Comparison of ENCODE assay signal across 10 cellular contexts in the genomic region with DNA sequence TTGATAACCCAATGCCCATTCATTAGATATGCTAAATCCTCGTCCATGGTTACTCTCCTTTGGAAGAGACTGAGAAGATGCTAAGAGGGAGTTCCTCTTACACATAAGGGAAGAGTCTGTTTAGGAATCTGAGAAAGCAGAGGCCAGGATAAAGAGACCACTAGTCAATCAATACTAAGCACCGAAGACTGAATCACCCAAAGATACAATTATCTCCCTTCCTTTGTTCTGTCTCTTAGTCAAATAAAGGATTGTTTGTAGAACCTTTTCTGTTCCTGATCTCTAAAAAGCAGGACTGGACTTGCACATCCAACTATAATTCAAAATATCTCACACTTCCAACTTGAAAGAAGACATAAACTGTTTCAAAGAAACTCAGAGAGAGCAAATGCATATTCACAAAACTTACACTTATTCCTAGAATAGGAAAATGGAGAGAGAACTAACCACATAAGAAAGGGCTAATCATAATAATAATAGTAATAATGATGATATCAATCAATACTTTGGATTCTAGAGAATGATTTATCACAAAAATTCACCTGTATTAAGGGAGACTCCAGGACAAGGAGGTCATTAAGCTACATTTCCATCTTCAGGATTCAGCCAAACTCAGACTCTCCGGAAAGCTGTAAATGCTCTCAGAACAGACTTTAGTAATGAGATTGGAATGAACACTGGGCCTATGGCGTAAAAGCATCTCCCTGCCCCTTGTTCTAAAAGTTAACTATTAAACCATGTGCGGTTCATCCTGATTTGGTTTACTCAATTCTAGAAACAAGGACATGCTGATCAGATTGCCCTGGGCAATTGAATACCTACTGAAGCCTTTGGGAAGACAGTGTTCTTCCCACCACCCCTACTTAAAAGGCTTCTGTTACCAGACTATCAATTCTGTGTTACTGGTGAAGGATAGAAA.
DNase-seq lines count a peak whose midpoint lies in the region; ATAC-seq and TF ChIP-seq lines count a peak whose summit lies in the region.
"Had no signal": no experiment of that assay in that cellular context is flagged by ENCODE, and none has a peak within 500 bp of the region (broad histone marks: within the 10 kb centered on the region; RNA-seq: fewer than 3 reads in every experiment).

No MANE protein-coding gene starts in this region.

- H3K9me3 Mint-ChIP-seq in activated T-cell treated with anti-CD3 and anti-CD28 coated beads, Interleukin-2, amount 50 U/mL, for 72 hours = no peaks in the 10 kb centered on the region
- H3K9me3 Mint-ChIP-seq: CD4-positive, CD25-positive, alpha-beta regulatory T cell had no signal

- H4K8ac ChIP-seq in neuronal stem cell (ENCODE audit: low read depth, low read length) = no peak overlapping the region

- ATAC-seq in activated T-cell treated with anti-CD3 and anti-CD28 coated beads, Interleukin-2, amount 50 U/mL, for 72 hours (replicated peaks in 1 of 2) = no peak
- ATAC-seq in aorta (ENCODE audit: low FRiP score) = peak; percentile 72

- DNase-seq in activated T-cell treated with anti-CD3 and anti-CD28 coated beads, Interleukin-2, amount 50 U/mL, for 72 hours = no peak
- no peak for DNase-seq in activated T-cell treated with anti-CD3 and anti-CD28 coated beads, Interleukin-2, amount 50 U/mL, for 48 hours
- DNase-seq in colonic mucosa (peak; percentile 50), mucosa of gallbladder (ENCODE audit: low spot score) (peak; percentile 45), aorta (no peak), neuronal stem cell (ENCODE audit: low spot score) (no peak), NCI-H2196 (lab: John Stamatoyannopoulos, UW; ENCODE audit: unreplicated experiment) (no peak)
- DNase-seq in activated CD8-positive, alpha-beta memory T cell treated with anti-CD3 and anti-CD28 coated beads, Interleukin-2, amount 50 U/mL, for 48 hours = no peak
- DNase-seq: effector CD8-positive, alpha-beta T cell had no signal

- H3K14ac ChIP-seq in neuronal stem cell (ENCODE audit: low read length) = no peak overlapping the region

- no peaks in the 10 kb centered on the region for H3K36me3 ChIP-seq in colonic mucosa
- H3K36me3 ChIP-seq in aorta (ENCODE audit: control insufficient read depth in 1 of 2, insufficient read depth in 2 of 2, low read length in 1 of 2) = no peaks in the 10 kb centered on the region
- H3K36me3 ChIP-seq in neuronal stem cell (replicated peaks in 1 of 2; ENCODE audit: control insufficient read depth in 2 of 2, insufficient read depth in 2 of 2, low read length in 2 of 2) = no peaks in the 10 kb centered on the region

- H3K4me3 ChIP-seq in colonic mucosa (no peak overlapping the region), aorta (ENCODE audit: low read length in 2 of 2) (peak overlapping the region in 1 of 2 donors; percentile 64), neuronal stem cell (ENCODE audit: low read length in 2 of 2) (no peak overlapping the region)

- peaks cover 21% of the 10 kb centered on the region for H3K4me1 Mint-ChIP-seq in activated T-cell treated with anti-CD3 and anti-CD28 coated beads, Interleukin-2, amount 50 U/mL, for 72 hours (ENCODE audit: low read depth)

- no peak overlapping the region for H2AK5ac ChIP-seq in neuronal stem cell (ENCODE audit: low read depth, low read length)

- no peak overlapping the region for H3K4ac ChIP-seq in neuronal stem cell (ENCODE audit: low read length)

- no peaks in the 10 kb centered on the region for H3K36me3 Mint-ChIP-seq in activated T-cell treated with anti-CD3 and anti-CD28 coated beads, Interleukin-2, amount 50 U/mL, for 72 hours (ENCODE audit: insufficient read depth in 2 of 2)

- no peak overlapping the region for H3K18ac ChIP-seq in neuronal stem cell (ENCODE audit: low read length)

- no peak overlapping the region for H4K91ac ChIP-seq in neuronal stem cell (ENCODE audit: low read depth, low read length, poor library complexity)

- H2BK5ac ChIP-seq in neuronal stem cell (ENCODE audit: low read length) = no peak overlapping the region

- H3K27ac ChIP-seq in colonic mucosa (peak overlapping the region; percentile 59), aorta (ENCODE audit: low read depth in 1 of 2, low read length in 2 of 2) (peak overlapping the region in 1 of 2 donors; percentile 57), neuronal stem cell (replicated peaks; ENCODE audit: low read length) (no peak overlapping the region)

- WGBS in aorta, 2 donors = 24 to 27% methylated on average over 5 of the region's 5 CpGs
- WGBS in neuronal stem cell (ENCODE audit: extremely low coverage in 2 of 2, insufficient read length in 2 of 2, insufficient replicate concordance in 1 of 2), 2 donors = no CpG with 5 or more reads among the region's 5 CpGs

- H3K9ac ChIP-seq in colonic mucosa (ENCODE audit: low read depth in 2 of 2, low read length in 2 of 2) (no peak overlapping the region), neuronal stem cell (ENCODE audit: low read depth, low read length, poor library complexity) (no peak overlapping the region)

- H2BK15ac ChIP-seq in neuronal stem cell (ENCODE audit: low read length) = no peak overlapping the region

- H2AFZ ChIP-seq in neuronal stem cell (ENCODE audit: low read length) = no peak overlapping the region

- no peak overlapping the region for H3K4me2 ChIP-seq in neuronal stem cell (ENCODE audit: insufficient read depth, low read length, poor library complexity, severe bottlenecking)

- H2BK12ac ChIP-seq in neuronal stem cell (ENCODE audit: low read length) = no peak overlapping the region

- H3K9me3 ChIP-seq in colonic mucosa (no peaks in the 10 kb centered on the region), aorta (ENCODE audit: control insufficient read depth, low read length) (no peaks in the 10 kb centered on the region), neuronal stem cell (replicated peaks in 1 of 2; ENCODE audit: control insufficient read depth in 2 of 2, insufficient read depth in 1 of 2, low read depth in 1 of 2, low read length in 2 of 2) (no peaks in the 10 kb centered on the region)

- H3K27me3 Mint-ChIP-seq in activated T-cell treated with anti-CD3 and anti-CD28 coated beads, Interleukin-2, amount 50 U/mL, for 72 hours (ENCODE audit: low read depth) = no peaks in the 10 kb centered on the region
- H3K27me3 Mint-ChIP-seq: CD4-positive, CD25-positive, alpha-beta regulatory T cell had no signal

- no peak for TF ChIP-seq CTCF in colonic mucosa (IDR thresholded peaks at IDR 0.05)

- H3K4me1 ChIP-seq in colonic mucosa (no peaks in the 10 kb centered on the region), aorta (ENCODE audit: control insufficient read depth in 1 of 2, insufficient read depth in 2 of 2, low read length in 2 of 2) (peaks cover 0 to 8% of the 10 kb centered on the region in 2 donors), neuronal stem cell (ENCODE audit: control insufficient read depth in 2 of 2, insufficient read depth in 1 of 2, low read depth in 1 of 2, low read length in 2 of 2) (peaks cover 0 to 1% of the 10 kb centered on the region in 2 donors)

- H3K27me3 ChIP-seq in colonic mucosa = no peaks in the 10 kb centered on the region
- H3K27me3 ChIP-seq in aorta (ENCODE audit: control insufficient read depth in 1 of 2, insufficient read depth in 2 of 2, low read length in 1 of 2) = no peaks in the 10 kb centered on the region
- H3K27me3 ChIP-seq in neuronal stem cell (ENCODE audit: control insufficient read depth in 3 of 3, insufficient read depth in 3 of 3, low read depth in 1 of 3, low read length in 3 of 3) = no peaks in the 10 kb centered on the region

- no peak overlapping the region for H2BK120ac ChIP-seq in neuronal stem cell (ENCODE audit: low read depth, low read length)

- no peaks in the 10 kb centered on the region for H3K79me1 ChIP-seq in neuronal stem cell (ENCODE audit: low read depth, low read length)

- H3K23ac ChIP-seq in neuronal stem cell (ENCODE audit: low read depth, low read length, poor library complexity) = no peak overlapping the region

- intact Hi-C loops in colonic mucosa (cut with DNase I) = no loop called here
- intact Hi-C loops in aorta (cut with DNase I) = no loop called here

- peak overlapping the region; percentile 97 for H3K27ac Mint-ChIP-seq in activated T-cell treated with anti-CD3 and anti-CD28 coated beads, Interleukin-2, amount 50 U/mL, for 72 hours

- H3K4me3 Mint-ChIP-seq in activated T-cell treated with anti-CD3 and anti-CD28 coated beads, Interleukin-2, amount 50 U/mL, for 72 hours = peak overlapping the region; percentile 64 to 85

Comparison
In these comparisons a context has a peak if more than half of its experiments do, and no peak if none do; other contexts are left out.
1. DNase-seq: peak in colonic mucosa (single experiment) and mucosa of gallbladder (single experiment); none in activated T-cell treated with anti-CD3 and anti-CD28 coated beads, Interleukin-2, amount 50 U/mL, for 72 hours (0 of 2), activated T-cell treated with anti-CD3 and anti-CD28 coated beads, Interleukin-2, amount 50 U/mL, for 48 hours (0 of 2), aorta (0 of 2), neuronal stem cell (single experiment), activated CD8-positive, alpha-beta memory T cell treated with anti-CD3 and anti-CD28 coated beads, Interleukin-2, amount 50 U/mL, for 48 hours (single experiment) and NCI-H2196 (single experiment).